Comparison of ENCODE assay signal across 8 cellular contexts in the genomic region with DNA sequence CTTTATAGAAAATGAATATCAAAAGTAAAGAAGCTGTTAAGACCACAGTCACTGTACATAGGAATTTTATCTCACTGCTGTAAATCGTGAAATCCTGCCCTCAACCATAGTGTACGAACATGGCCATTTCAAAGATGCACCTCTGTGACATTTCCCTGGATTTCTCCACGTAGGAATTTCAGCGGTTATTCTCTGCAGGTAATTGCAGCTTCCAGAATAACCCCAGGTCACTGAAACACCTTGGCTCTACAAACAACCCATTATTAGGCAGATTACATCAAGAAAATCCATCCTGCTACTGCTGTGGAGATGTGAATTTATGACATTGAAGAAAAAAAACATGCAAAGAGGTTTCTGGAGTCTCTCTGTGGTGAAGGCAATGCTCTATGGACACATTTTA.
"Had no signal": no experiment of that assay in that cellular context is flagged by ENCODE, and none has a peak within 500 bp of the region (broad histone marks: within the 10 kb centered on the region; RNA-seq: fewer than 3 reads in every experiment).

No MANE protein-coding gene starts in this region.

- ATAC-seq: HCT116, K562 had no signal

- H3K4me3 ChIP-seq: GM23248, HAP-1, K562 had no signal

- H3K4me3 Mint-ChIP-seq: HFFc6 had no signal

- H3K9me3 ChIP-seq: HAP-1 had no signal

- H3K36me3 ChIP-seq: HAP-1 had no signal

- H3K27ac Mint-ChIP-seq: HFFc6 had no signal

- H2AFZ ChIP-seq: GM23248 had no signal

- DNase-seq: GM23248, GOT3, H7, HFFc6, IMR-90 had no signal

- H3K27ac ChIP-seq: GM23248 had no signal

- H3K4me1 ChIP-seq: HAP-1 had no signal

- H3K9ac ChIP-seq: GM23248 had no signal

- H3K9me3 Mint-ChIP-seq: HFFc6 had no signal
